In genomic region chr6:1130692-1131091, GRCh38 we compare ENCODE assay signal across 21 cellular contexts.
DNase-seq lines count a peak whose midpoint lies in the region; ATAC-seq, FAIRE-seq and TF ChIP-seq lines count a peak whose summit lies in the region.
"Had no signal": no experiment of that assay in that cellular context is flagged by ENCODE, and none has a peak within 500 bp of the region (broad histone marks: within the 10 kb centered on the region; RNA-seq: fewer than 3 reads in every experiment).

No MANE protein-coding gene starts in this region.

- no peak overlapping the region for H2AFZ ChIP-seq in keratinocyte (ENCODE audit: control insufficient read depth, low read length)
- H2AFZ ChIP-seq: GM23248 had no signal

- ATAC-seq in Right ventricle myocardium superior (ENCODE audit: poor library complexity) = peak; percentile 71
- ATAC-seq: K562, PC-3 had no signal

- no peak overlapping the region for H2BK5ac ChIP-seq in mesendoderm (ENCODE audit: low read length)

- H3K27ac ChIP-seq in keratinocyte (ENCODE audit: control insufficient read depth, insufficient read depth, low read length) (no peak overlapping the region), mesendoderm (ENCODE audit: low read depth, low read length) (no peak overlapping the region)
- H3K27ac ChIP-seq: GM23248, HL-60 had no signal

- H3K79me2 ChIP-seq in keratinocyte (ENCODE audit: control insufficient read depth, insufficient read depth, low read length) (no peaks in the 10 kb centered on the region), mesendoderm (ENCODE audit: control insufficient read depth, insufficient read depth, low read length) (no peaks in the 10 kb centered on the region)

- no peak overlapping the region for H4K8ac ChIP-seq in mesendoderm (ENCODE audit: low read depth, low read length)

- no peak overlapping the region for H3K4ac ChIP-seq in mesendoderm (ENCODE audit: low read depth, low read length)

- H4K20me1 ChIP-seq in keratinocyte (ENCODE audit: control insufficient read depth, extremely low read depth, insufficient read depth, low read length) = no peaks in the 10 kb centered on the region

- no peaks in the 10 kb centered on the region for H3K9me1 ChIP-seq in keratinocyte (ENCODE audit: control insufficient read depth, extremely low read depth, insufficient read depth, low read length)

- peaks cover 14% of the 10 kb centered on the region for H3K4me1 ChIP-seq in keratinocyte (ENCODE audit: control insufficient read depth, extremely low read depth, insufficient read depth, low read length)
- H3K4me1 ChIP-seq in mesendoderm (ENCODE audit: control insufficient read depth, low read depth, low read length) = no peaks in the 10 kb centered on the region

- dilution Hi-C loops in keratinocyte (cut with MboI; ENCODE audit: extremely low pct_ligation_motif_present, low sequenced_read_pairs) = no loop called here

- H3K4me2 ChIP-seq in keratinocyte (ENCODE audit: control insufficient read depth, extremely low read depth, insufficient read depth, low read depth, low read length) = no peak overlapping the region
- H3K4me2 ChIP-seq in mesendoderm (ENCODE audit: low read length) = no peak overlapping the region

- H3K27me3 ChIP-seq in keratinocyte (ENCODE audit: control insufficient read depth, extremely low read depth, insufficient read depth, low read length) (no peaks in the 10 kb centered on the region), mesendoderm (ENCODE audit: insufficient read depth, low read length, poor library complexity) (no peaks in the 10 kb centered on the region)

- H3K18ac ChIP-seq in mesendoderm (ENCODE audit: low read length) = no peak overlapping the region

- no peak for TF ChIP-seq CTCF in keratinocyte (optimal IDR thresholded peaks at IDR 0.05 in 1 of 3, IDR thresholded peaks at IDR 0.05 in 1 of 3, conservative IDR thresholded peaks at IDR 0.05 in 1 of 3; ENCODE audit: extremely low read depth in 1 of 3, insufficient read depth in 2 of 3, low read length in 3 of 3)

- H2BK15ac ChIP-seq in mesendoderm (replicated peaks; ENCODE audit: low read depth) = no peak overlapping the region

- H3K23ac ChIP-seq in mesendoderm (ENCODE audit: low read length) = no peak overlapping the region

- H3K79me1 ChIP-seq in mesendoderm (ENCODE audit: low read length) = no peaks in the 10 kb centered on the region

- intact Hi-C loops in Right ventricle myocardium superior (cut with DNase I) = no loop called here
- intact Hi-C loops in cardiac septum (cut with DNase I) = no loop called here

- no CpG with 5 or more reads among the region's 7 CpGs for WGBS in mesendoderm (ENCODE audit: extremely low coverage, insufficient coverage, low lambda C conversion rate)

- H2BK120ac ChIP-seq in mesendoderm (ENCODE audit: low read depth, low read length) = no peak overlapping the region

- no peak overlapping the region for H4K5ac ChIP-seq in mesendoderm (ENCODE audit: low read length)

- H2AK5ac ChIP-seq in mesendoderm (ENCODE audit: low read length) = no peak overlapping the region

- no peaks in the 10 kb centered on the region for H3K36me3 ChIP-seq in keratinocyte (ENCODE audit: control insufficient read depth in 2 of 2, extremely low read depth in 1 of 2, insufficient read depth in 2 of 2, low read length in 2 of 2)
- H3K36me3 ChIP-seq in mesendoderm (ENCODE audit: control insufficient read depth, insufficient read depth, low read length) = no peaks in the 10 kb centered on the region

- DNase-seq in Right ventricle myocardium superior (peak; percentile 55), cardiac septum (ENCODE audit: low spot score) (no peak), keratinocyte (ENCODE audit: low read depth, low spot score) (no peak), renal cortical epithelial cell (ENCODE audit: low read depth) (peak; percentile 27), NCI-H510A treated with DMSO at 0.1 percent for 48 hours (lab: John Stamatoyannopoulos, UW) (no peak), AML-193 (lab: John Stamatoyannopoulos, UW) (no peak), glomerular visceral epithelial cell (ENCODE audit: extremely low spot score) (no peak), mesendoderm (no peak)
- DNase-seq: 8988T; CD8-positive, alpha-beta memory T cell; GF-D8; GM23248; HCEC 1CT; NCI-H1417; NCI-H1930; NCI-H2171 treated with DMSO at 0.1 percent for 48 hours; NCI-H82; PC-3 had no signal

- no peaks in the 10 kb centered on the region for H3K9me3 ChIP-seq in keratinocyte (ENCODE audit: control insufficient read depth, low read depth, low read length)

- H3K9ac ChIP-seq in keratinocyte (ENCODE audit: control insufficient read depth, extremely low read depth, insufficient read depth, low read length) = no peak overlapping the region
- H3K9ac ChIP-seq in mesendoderm (ENCODE audit: low read length) = no peak overlapping the region
- H3K9ac ChIP-seq: GM23248 had no signal

- peak; percentile 36 for FAIRE-seq in keratinocyte (lab: Jason Lieb, UNC)
- FAIRE-seq: GM12892, K562 had no signal

- no peak overlapping the region for H3K56ac ChIP-seq in mesendoderm (ENCODE audit: low read length)

- no peak overlapping the region for H3K4me3 ChIP-seq in keratinocyte (ENCODE audit: control insufficient read depth in 2 of 3, extremely low read depth in 1 of 3, insufficient read depth in 2 of 3, low read depth in 1 of 3, low read length in 3 of 3)
- H3K4me3 ChIP-seq in mesendoderm (ENCODE audit: low read length) = no peak overlapping the region
- H3K4me3 ChIP-seq: GM23248, K562 had no signal

Comparison
In these comparisons a context has a peak if more than half of its experiments do, and no peak if none do; other contexts are left out.
1. DNase-seq: peak in Right ventricle myocardium superior (single experiment) and renal cortical epithelial cell (single experiment); none in cardiac septum (single experiment), keratinocyte (single experiment), NCI-H510A treated with DMSO at 0.1 percent for 48 hours (single experiment), AML-193 (0 of 2), glomerular visceral epithelial cell (single experiment) and mesendoderm (single experiment).